Comparison of ENCODE assay signal across 2 cellular contexts in genomic region chr3:44518782-44519156, GRCh38.
TF ChIP-seq lines count a peak whose summit lies in the region.

No MANE protein-coding gene starts in this region.

TF ChIP-seq in HepG2, 621 proteins besides CTCF, POLR2A, EP300 and RAD21:
- TF ChIP-seq FOXM1 (CRISPR knock-in tag; IDR thresholded peaks at IDR 0.05) (no peak), TOPORS (CRISPR knock-in tag; IDR thresholded peaks at IDR 0.05) (no peak), FOXA3 (CRISPR knock-in tag; IDR thresholded peaks at IDR 0.05) (no peak), LBX2 (CRISPR knock-in tag; IDR thresholded peaks at IDR 0.05; ENCODE audit: borderline replicate concordance) (no peak), FOXA1 (IDR thresholded peaks at IDR 0.05) (no peak), FOXA1 (CRISPR knock-in tag; IDR thresholded peaks at IDR 0.05) (no peak), ZNF746 (CRISPR knock-in tag; IDR thresholded peaks at IDR 0.05) (no peak), HOXA7 (CRISPR knock-in tag; IDR thresholded peaks at IDR 0.05) (no peak), MEF2D (CRISPR knock-in tag; IDR thresholded peaks at IDR 0.05) (no peak), SP5 (CRISPR knock-in tag; IDR thresholded peaks at IDR 0.05; ENCODE audit: borderline replicate concordance, low read depth) (no peak), PHF20 (CRISPR knock-in tag; IDR thresholded peaks at IDR 0.05) (no peak), RARG (CRISPR knock-in tag; IDR thresholded peaks at IDR 0.05; ENCODE audit: low read depth) (no peak), ZNF407 (CRISPR knock-in tag; IDR thresholded peaks at IDR 0.05; ENCODE audit: not compliant biosample characterization) (no peak), THAP7 (CRISPR knock-in tag; IDR thresholded peaks at IDR 0.05) (no peak)
- TF ChIP-seq, protein P1, sequence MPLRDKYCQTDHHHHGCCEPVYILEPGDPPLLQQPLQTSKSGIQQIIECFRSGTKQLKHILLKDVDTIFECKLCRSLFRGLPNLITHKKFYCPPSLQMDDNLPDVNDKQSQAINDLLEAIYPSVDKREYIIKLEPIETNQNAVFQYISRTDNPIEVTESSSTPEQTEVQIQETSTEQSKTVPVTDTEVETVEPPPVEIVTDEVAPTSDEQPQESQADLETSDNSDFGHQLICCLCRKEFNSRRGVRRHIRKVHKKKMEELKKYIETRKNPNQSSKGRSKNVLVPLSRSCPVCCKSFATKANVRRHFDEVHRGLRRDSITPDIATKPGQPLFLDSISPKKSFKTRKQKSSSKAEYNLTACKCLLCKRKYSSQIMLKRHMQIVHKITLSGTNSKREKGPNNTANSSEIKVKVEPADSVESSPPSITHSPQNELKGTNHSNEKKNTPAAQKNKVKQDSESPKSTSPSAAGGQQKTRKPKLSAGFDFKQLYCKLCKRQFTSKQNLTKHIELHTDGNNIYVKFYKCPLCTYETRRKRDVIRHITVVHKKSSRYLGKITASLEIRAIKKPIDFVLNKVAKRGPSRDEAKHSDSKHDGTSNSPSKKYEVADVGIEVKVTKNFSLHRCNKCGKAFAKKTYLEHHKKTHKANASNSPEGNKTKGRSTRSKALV (CRISPR knock-in tag; IDR thresholded peaks at IDR 0.05): no peak
TF ChIP-seq in HepG2: peak in this region for 0.

TF ChIP-seq in K562, 482 proteins besides CTCF, POLR2A, EP300 and RAD21 (continues in another document):
- no peak for TF ChIP-seq FOXK2 (conservative IDR thresholded peaks at IDR 0.05 in 1 of 2, IDR thresholded peaks at IDR 0.05 in 1 of 2; ENCODE audit: low read depth in 2 of 2)
- TF ChIP-seq FOS (IDR thresholded peaks at IDR 0.05; ENCODE audit: extremely low read depth, insufficient read length): no peak
- TF ChIP-seq, protein P2, sequence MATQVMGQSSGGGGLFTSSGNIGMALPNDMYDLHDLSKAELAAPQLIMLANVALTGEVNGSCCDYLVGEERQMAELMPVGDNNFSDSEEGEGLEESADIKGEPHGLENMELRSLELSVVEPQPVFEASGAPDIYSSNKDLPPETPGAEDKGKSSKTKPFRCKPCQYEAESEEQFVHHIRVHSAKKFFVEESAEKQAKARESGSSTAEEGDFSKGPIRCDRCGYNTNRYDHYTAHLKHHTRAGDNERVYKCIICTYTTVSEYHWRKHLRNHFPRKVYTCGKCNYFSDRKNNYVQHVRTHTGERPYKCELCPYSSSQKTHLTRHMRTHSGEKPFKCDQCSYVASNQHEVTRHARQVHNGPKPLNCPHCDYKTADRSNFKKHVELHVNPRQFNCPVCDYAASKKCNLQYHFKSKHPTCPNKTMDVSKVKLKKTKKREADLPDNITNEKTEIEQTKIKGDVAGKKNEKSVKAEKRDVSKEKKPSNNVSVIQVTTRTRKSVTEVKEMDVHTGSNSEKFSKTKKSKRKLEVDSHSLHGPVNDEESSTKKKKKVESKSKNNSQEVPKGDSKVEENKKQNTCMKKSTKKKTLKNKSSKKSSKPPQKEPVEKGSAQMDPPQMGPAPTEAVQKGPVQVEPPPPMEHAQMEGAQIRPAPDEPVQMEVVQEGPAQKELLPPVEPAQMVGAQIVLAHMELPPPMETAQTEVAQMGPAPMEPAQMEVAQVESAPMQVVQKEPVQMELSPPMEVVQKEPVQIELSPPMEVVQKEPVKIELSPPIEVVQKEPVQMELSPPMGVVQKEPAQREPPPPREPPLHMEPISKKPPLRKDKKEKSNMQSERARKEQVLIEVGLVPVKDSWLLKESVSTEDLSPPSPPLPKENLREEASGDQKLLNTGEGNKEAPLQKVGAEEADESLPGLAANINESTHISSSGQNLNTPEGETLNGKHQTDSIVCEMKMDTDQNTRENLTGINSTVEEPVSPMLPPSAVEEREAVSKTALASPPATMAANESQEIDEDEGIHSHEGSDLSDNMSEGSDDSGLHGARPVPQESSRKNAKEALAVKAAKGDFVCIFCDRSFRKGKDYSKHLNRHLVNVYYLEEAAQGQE (CRISPR knock-in tag; IDR thresholded peaks at IDR 0.05; ENCODE audit: low read depth): no peak
- no peak for TF ChIP-seq DDX20 (tag; IDR thresholded peaks at IDR 0.05; ENCODE audit: low read depth)
- no peak for TF ChIP-seq BHLHE40 (IDR thresholded peaks at IDR 0.05; ENCODE audit: low read length)
- TF ChIP-seq NR0B1 (IDR thresholded peaks at IDR 0.05; ENCODE audit: partially characterized antibody): no peak
- no peak for TF ChIP-seq RFX7 (CRISPR knock-in tag; IDR thresholded peaks at IDR 0.05)
- TF ChIP-seq PRMT5 (CRISPR knock-in tag; IDR thresholded peaks at IDR 0.05): no peak
- no peak for TF ChIP-seq CTCFL (IDR thresholded peaks at IDR 0.05; ENCODE audit: borderline replicate concordance, insufficient read depth, low read depth, low read length, poor library complexity, severe bottlenecking)
- no peak for TF ChIP-seq BACH1 (tag; IDR thresholded peaks at IDR 0.05)
- TF ChIP-seq GATAD2A (IDR thresholded peaks at IDR 0.05): no peak
- TF ChIP-seq FOXK1 (CRISPR knock-in tag; IDR thresholded peaks at IDR 0.05; ENCODE audit: borderline replicate concordance): no peak
- no peak for TF ChIP-seq ZBTB17 (CRISPR knock-in tag; IDR thresholded peaks at IDR 0.05)
- peak; percentile 17; the same call in 1 of the 2 replicates for TF ChIP-seq L3MBTL2 (IDR thresholded peaks at IDR 0.05)
- TF ChIP-seq ZNF586 (CRISPR knock-in tag; conservative IDR thresholded peaks at IDR 0.05): no peak
- peak; percentile 25; the same call in 1 of the 2 replicates for TF ChIP-seq TFE3 (CRISPR knock-in tag; IDR thresholded peaks at IDR 0.05)
- 0 out of 2 replicates have a peak, but pooled peaks have one; percentile 16 for TF ChIP-seq RAD51 (IDR thresholded peaks at IDR 0.05; ENCODE audit: borderline replicate concordance, low read depth)
- no peak for TF ChIP-seq ZNF583 (CRISPR knock-in tag; IDR thresholded peaks at IDR 0.05)
- no peak for TF ChIP-seq TEAD1 (CRISPR knock-in tag; IDR thresholded peaks at IDR 0.05)
- 0 out of 2 replicates have a peak, but pooled peaks have one; percentile 5 for TF ChIP-seq MGA (IDR thresholded peaks at IDR 0.05)
- no peak for TF ChIP-seq KLF6 (CRISPR knock-in tag; IDR thresholded peaks at IDR 0.05; ENCODE audit: borderline replicate concordance)
- no peak for TF ChIP-seq TCFL5 (CRISPR knock-in tag; conservative IDR thresholded peaks at IDR 0.05)
- TF ChIP-seq NCOA6 (IDR thresholded peaks at IDR 0.05): no peak
- no peak for TF ChIP-seq HMBOX1 (IDR thresholded peaks at IDR 0.05)
